In the genomic region with DNA sequence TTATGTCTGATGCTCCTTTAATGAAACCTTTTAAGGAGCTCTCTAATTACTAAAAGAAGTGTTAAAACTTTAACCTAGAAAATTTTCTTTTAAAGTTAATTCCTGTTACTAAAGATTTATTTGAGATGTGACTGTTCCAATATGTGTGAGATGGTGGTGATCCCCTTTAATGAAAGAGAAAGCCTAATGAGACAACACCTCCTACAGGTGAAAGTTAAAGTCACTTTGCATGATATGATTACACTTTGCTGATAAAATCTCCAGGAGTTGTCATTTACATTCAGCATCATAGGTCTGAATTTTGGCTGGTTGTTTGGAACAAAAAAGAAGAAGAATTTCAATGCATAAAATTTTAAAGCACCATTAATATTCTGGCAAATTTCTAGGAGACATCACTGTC, we compare ENCODE assay signal across 19 cellular contexts.
"Had no signal": no experiment of that assay in that cellular context is flagged by ENCODE, and none has a peak within 500 bp of the region (broad histone marks: within the 10 kb centered on the region; RNA-seq: fewer than 3 reads in every experiment).

No MANE protein-coding gene starts in this region.

- H3K4me1 ChIP-seq: foreskin keratinocyte, right atrium auricular region, sigmoid colon, stomach, transverse colon had no signal

- H3K27ac ChIP-seq: foreskin keratinocyte, right atrium auricular region, sigmoid colon, skin epidermis, stomach, thoracic aorta, transverse colon had no signal

- H3K9me3 Mint-ChIP-seq: dendritic cell treated with granulocyte-macrophage colony-stimulating factor and Interleukin-4, amounts not matched to agents 40 ng/mL and 50 ng/mL, for 4 days had no signal

- H3K27me3 ChIP-seq: foreskin keratinocyte, right atrium auricular region, sigmoid colon, stomach, transverse colon had no signal

- DNase-seq: effector memory CD8-positive, alpha-beta T cell; erythroblast; foreskin keratinocyte; kidney; left colon; left ventricle myocardium superior; naive thymus-derived CD4-positive, alpha-beta T cell; sigmoid colon; stimulated activated CD4-positive, alpha-beta T cell treated with anti-CD3 and anti-CD28 coated beads, Interleukin-2, amount 100 ng/mL, for 24 hours; stimulated activated naive CD4-positive, alpha-beta T cell; stomach; substantia nigra; transverse colon had no signal

- H3K27ac Mint-ChIP-seq: dendritic cell treated with granulocyte-macrophage colony-stimulating factor and Interleukin-4, amounts not matched to agents 40 ng/mL and 50 ng/mL, for 4 days; effector memory CD8-positive, alpha-beta T cell; naive thymus-derived CD4-positive, alpha-beta T cell had no signal

- H3K36me3 Mint-ChIP-seq: naive thymus-derived CD4-positive, alpha-beta T cell had no signal

- H3K4me1 Mint-ChIP-seq: naive thymus-derived CD4-positive, alpha-beta T cell had no signal

- H3K27me3 Mint-ChIP-seq: dendritic cell treated with granulocyte-macrophage colony-stimulating factor and Interleukin-4, amounts not matched to agents 40 ng/mL and 50 ng/mL, for 4 days; effector memory CD8-positive, alpha-beta T cell; naive thymus-derived CD4-positive, alpha-beta T cell had no signal

- H3K9me3 ChIP-seq: right atrium auricular region, sigmoid colon, stomach, thoracic aorta, transverse colon had no signal

- ATAC-seq: effector memory CD8-positive, alpha-beta T cell; foreskin keratinocyte; left colon; left ventricle myocardium superior; naive thymus-derived CD4-positive, alpha-beta T cell had no signal

- H3K4me3 Mint-ChIP-seq: dendritic cell treated with granulocyte-macrophage colony-stimulating factor and Interleukin-4, amounts not matched to agents 40 ng/mL and 50 ng/mL, for 4 days; effector memory CD8-positive, alpha-beta T cell; naive thymus-derived CD4-positive, alpha-beta T cell had no signal

- H3K4me3 ChIP-seq: lung, right atrium auricular region, sigmoid colon, skin epidermis, stomach, thoracic aorta, transverse colon had no signal

- FAIRE-seq: colon, kidney had no signal

- H3K36me3 ChIP-seq: right atrium auricular region, sigmoid colon, stomach, thoracic aorta, transverse colon had no signal
